Comparison of ENCODE assay signal across 23 cellular contexts in the genomic region with DNA sequence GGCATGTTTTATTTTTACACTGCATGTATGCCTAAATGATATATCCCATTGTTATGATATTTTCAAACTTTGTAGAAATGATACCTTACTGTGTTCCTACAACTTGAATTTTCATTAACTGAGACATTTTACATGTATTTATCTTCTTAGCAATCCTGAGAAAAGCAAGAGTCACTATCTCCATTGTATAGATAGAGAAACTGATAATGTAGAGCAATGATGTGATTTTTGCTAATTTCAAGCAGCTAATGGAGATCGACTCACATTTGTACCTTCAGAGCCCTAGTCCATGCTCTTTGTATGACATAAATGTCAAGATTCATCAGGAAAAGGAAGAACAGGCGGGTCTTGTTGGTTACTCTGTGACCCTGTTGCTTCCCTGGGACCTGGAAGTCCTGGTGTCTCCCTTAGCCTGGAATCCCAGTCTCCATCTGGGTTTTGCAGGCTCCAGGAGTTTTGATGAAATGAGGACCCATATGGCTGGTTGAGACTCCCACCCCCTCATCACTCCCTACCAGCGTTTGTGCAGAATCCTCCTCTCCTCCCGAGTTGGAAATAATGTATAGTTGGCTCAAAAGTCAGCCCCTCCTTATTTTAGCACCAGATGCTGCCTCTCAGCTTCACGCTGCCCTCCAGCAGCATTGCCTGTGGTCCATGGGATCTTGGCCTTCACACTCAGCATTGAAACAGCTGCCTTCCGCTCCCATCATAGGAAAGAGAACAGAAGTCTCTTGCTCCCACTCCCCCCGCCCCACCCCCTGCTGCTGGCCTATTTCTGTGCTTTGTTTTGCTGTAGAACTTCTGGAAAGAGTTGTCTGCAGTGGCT.
A peak's percentile ranks its signal among the peaks of the same experiment; 100 is the strongest.
DNase-seq lines count a peak whose midpoint lies in the region; ATAC-seq and TF ChIP-seq lines count a peak whose summit lies in the region.
"Had no signal": no experiment of that assay in that cellular context is flagged by ENCODE, and none has a peak within 500 bp of the region (broad histone marks: within the 10 kb centered on the region; RNA-seq: fewer than 3 reads in every experiment).

No MANE protein-coding gene starts in this region.

- H3K4me3 Mint-ChIP-seq in stimulated activated memory B cell treated with anti-CD40 and anti-IgM and Interleukin-4, amounts not matched to agents 10 μg/mL and 1 μg/mL and 100 μg/mL, for 72 hours = no peak overlapping the region
- H3K4me3 Mint-ChIP-seq: activated CD4-positive, alpha-beta T cell treated with anti-CD3 and anti-CD28 coated beads, Interleukin-2, amount 10 ng/mL, durations not matched to agents 24 days and 14 days; nephron had no signal

- TF ChIP-seq CTCF in right atrium auricular region (IDR thresholded peaks at IDR 0.05) = no peak

- DNase-seq in right atrium auricular region (ENCODE audit: low spot score) (peak; percentile 13), Right ventricle myocardium inferior (ENCODE audit: missing footprints) (no peak), SK-N-DZ (ENCODE audit: low spot score) (peak; percentile 98), mesenteric fat pad (ENCODE audit: low spot score) (peak; percentile 28), ureter (ENCODE audit: low spot score) (peak; percentile 17), dedifferentiated amniotic fluid mesenchymal stem cell (ENCODE audit: extremely low spot score) (no peak), A172 (ENCODE audit: low spot score) (no peak)
- DNase-seq: activated CD4-positive, alpha-beta T cell treated with anti-CD3 and anti-CD28 coated beads, Interleukin-2, amount 10 ng/mL, durations not matched to agents 24 days and 14 days; brain microvascular endothelial cell; Calu3; cortex of kidney; EL; mesendoderm; NCI-H2081 treated with DMSO at 0.1 percent for 48 hours; NCI-H774; Right ventricle myocardium superior; uterus had no signal

- ATAC-seq in Right ventricle myocardium inferior = no peak
- no peak for ATAC-seq in stimulated activated memory B cell treated with anti-CD40 and anti-IgM and Interleukin-4, amounts not matched to agents 10 μg/mL and 1 μg/mL and 100 μg/mL, for 72 hours

- H3K36me3 ChIP-seq in right atrium auricular region = no peaks in the 10 kb centered on the region
- H3K36me3 ChIP-seq: BLaER1 treated with 17β-estradiol and CSF1 and Interleukin-3, amounts not matched to agents 10 nM and 100 nM; brain microvascular endothelial cell; suprapubic skin; uterus had no signal

- no peaks in the 10 kb centered on the region for H3K36me3 Mint-ChIP-seq in stimulated activated memory B cell treated with anti-CD40 and anti-IgM and Interleukin-4, amounts not matched to agents 10 μg/mL and 1 μg/mL and 100 μg/mL, for 72 hours

- H3K9me3 Mint-ChIP-seq in stimulated activated memory B cell treated with anti-CD40 and anti-IgM and Interleukin-4, amounts not matched to agents 10 μg/mL and 1 μg/mL and 100 μg/mL, for 72 hours = no peaks in the 10 kb centered on the region
- H3K9me3 Mint-ChIP-seq: activated CD4-positive, alpha-beta T cell treated with anti-CD3 and anti-CD28 coated beads, Interleukin-2, amount 10 ng/mL, durations not matched to agents 24 days and 14 days; nephron had no signal

- no peak overlapping the region for H3K4me3 ChIP-seq in right atrium auricular region
- H3K4me3 ChIP-seq: BLaER1 treated with 17β-estradiol and CSF1 and Interleukin-3, amounts not matched to agents 10 nM and 100 nM; suprapubic skin; uterus had no signal

- H3K9me3 ChIP-seq in right atrium auricular region = no peaks in the 10 kb centered on the region
- H3K9me3 ChIP-seq: BLaER1 treated with 17β-estradiol and CSF1 and Interleukin-3, amounts not matched to agents 10 nM and 100 nM; suprapubic skin; uterus had no signal

- intact Hi-C loops in Right ventricle myocardium inferior (cut with DNase I) = no loop called here

- no peak overlapping the region for H3K27ac ChIP-seq in right atrium auricular region
- H3K27ac ChIP-seq: brain microvascular endothelial cell, KMS-11, suprapubic skin, uterus had no signal

- no peak overlapping the region for H3K27ac Mint-ChIP-seq in stimulated activated memory B cell treated with anti-CD40 and anti-IgM and Interleukin-4, amounts not matched to agents 10 μg/mL and 1 μg/mL and 100 μg/mL, for 72 hours
- H3K27ac Mint-ChIP-seq: activated CD4-positive, alpha-beta T cell treated with anti-CD3 and anti-CD28 coated beads, Interleukin-2, amount 10 ng/mL, durations not matched to agents 24 days and 14 days; nephron; progenitor cell of endocrine pancreas had no signal

- no peaks in the 10 kb centered on the region for H3K27me3 ChIP-seq in right atrium auricular region
- H3K27me3 ChIP-seq: brain microvascular endothelial cell, uterus had no signal

- H3K4me1 ChIP-seq in right atrium auricular region = no peaks in the 10 kb centered on the region
- H3K4me1 ChIP-seq: suprapubic skin, uterus had no signal

- peaks cover 8% of the 10 kb centered on the region for H3K4me1 Mint-ChIP-seq in stimulated activated memory B cell treated with anti-CD40 and anti-IgM and Interleukin-4, amounts not matched to agents 10 μg/mL and 1 μg/mL and 100 μg/mL, for 72 hours

- H3K27me3 Mint-ChIP-seq in stimulated activated memory B cell treated with anti-CD40 and anti-IgM and Interleukin-4, amounts not matched to agents 10 μg/mL and 1 μg/mL and 100 μg/mL, for 72 hours = peaks cover 11% of the 10 kb centered on the region
- H3K27me3 Mint-ChIP-seq: progenitor cell of endocrine pancreas had no signal

Comparison
In these comparisons a context has a peak if more than half of its experiments do, and no peak if none do; other contexts are left out.
1. DNase-seq: peak in right atrium auricular region (single experiment), SK-N-DZ (single experiment), mesenteric fat pad (single experiment) and ureter (single experiment); none in Right ventricle myocardium inferior (single experiment), dedifferentiated amniotic fluid mesenchymal stem cell (single experiment) and A172 (single experiment).